In the genomic region with DNA sequence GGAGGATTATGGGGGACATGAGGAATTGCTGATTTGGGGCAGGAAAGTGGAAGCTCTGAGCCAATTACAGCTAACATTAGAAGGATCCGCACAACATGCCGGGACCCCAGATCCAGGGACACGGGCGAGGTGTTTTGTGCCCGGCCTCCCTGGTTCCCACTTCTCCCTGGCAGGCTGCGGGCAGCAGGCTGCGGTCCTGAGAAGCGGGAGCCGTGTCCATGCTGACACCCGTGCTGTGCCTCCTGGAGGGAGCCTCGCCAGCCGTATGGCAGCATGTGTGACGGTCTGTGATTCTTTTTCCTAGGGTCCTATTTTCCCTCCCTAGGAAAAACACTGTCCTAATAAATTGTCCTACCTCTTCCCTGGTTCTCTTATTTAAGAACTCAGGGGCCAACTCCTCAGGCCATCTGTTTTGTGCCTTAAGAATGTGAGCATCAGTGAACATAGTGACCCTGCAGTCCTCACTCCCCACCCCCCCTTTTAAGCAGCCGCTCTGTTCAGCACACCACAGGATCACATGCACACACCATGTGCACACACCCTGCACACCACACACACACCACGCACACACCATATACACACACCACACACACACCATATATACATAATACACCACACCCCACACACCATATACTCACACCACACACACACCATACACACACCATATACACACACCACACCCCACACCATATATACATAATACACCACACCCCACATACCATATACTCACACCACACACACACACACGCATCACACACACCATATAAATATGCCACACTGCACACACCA, we compare ENCODE assay signal across 32 cellular contexts. TPM values are rescaled to one million over a fixed set of nuclear protein-coding genes. Genes with fewer than 3 reads are reported as not detected.
"Had no signal": no experiment of that assay in that cellular context is flagged by ENCODE, and none has a peak within 500 bp of the region (broad histone marks: within the 10 kb centered on the region; RNA-seq: fewer than 3 reads in every experiment).

No MANE protein-coding gene starts in this region.

- H3K27ac Mint-ChIP-seq: dendritic cell treated with granulocyte-macrophage colony-stimulating factor and Interleukin-4, amounts not matched to agents 40 ng/mL and 50 ng/mL, for 4 days; mesothelial cell of epicardium; natural killer cell treated with Interleukin-12 subunit alpha and Interleukin-12 subunit beta and Interleukin-15 and Interleukin-18, amount 100 ng/mL, for 72 hours; progenitor cell of endocrine pancreas; stimulated activated naive CD8-positive, alpha-beta T cell treated with anti-CD3 and anti-CD28 coated beads, Interleukin-15, amount 100 ng/mL, for 72 hours had no signal

- H3K27ac ChIP-seq: colonic mucosa, esophagus muscularis mucosa, foreskin keratinocyte, gastroesophageal sphincter, heart right ventricle, left lung, parathyroid adenoma, thyroid gland had no signal

- H3K9me3 ChIP-seq: colonic mucosa, esophagus muscularis mucosa, gastroesophageal sphincter, left lung, mucosa of descending colon, thyroid gland had no signal

- H3K36me3 ChIP-seq: colonic mucosa, esophagus muscularis mucosa, gastroesophageal sphincter, heart right ventricle, left lung, thyroid gland had no signal

- H3K9me3 Mint-ChIP-seq: dendritic cell treated with granulocyte-macrophage colony-stimulating factor and Interleukin-4, amounts not matched to agents 40 ng/mL and 50 ng/mL, for 4 days; mesothelial cell of epicardium; natural killer cell treated with Interleukin-12 subunit alpha and Interleukin-12 subunit beta and Interleukin-15 and Interleukin-18, amount 100 ng/mL, for 72 hours; neural crest cell; stimulated activated naive CD8-positive, alpha-beta T cell treated with anti-CD3 and anti-CD28 coated beads, Interleukin-15, amount 100 ng/mL, for 72 hours had no signal

- H3K36me3 Mint-ChIP-seq: mesothelial cell of epicardium; naive B cell; natural killer cell treated with Interleukin-12 subunit alpha and Interleukin-12 subunit beta and Interleukin-15 and Interleukin-18, amount 100 ng/mL, for 72 hours had no signal

- H3K9ac ChIP-seq: parathyroid adenoma had no signal

- H3K4me1 Mint-ChIP-seq: stimulated activated naive CD8-positive, alpha-beta T cell treated with anti-CD3 and anti-CD28 coated beads, Interleukin-15, amount 100 ng/mL, for 72 hours had no signal

- H3K79me2 ChIP-seq: parathyroid adenoma had no signal

- FAIRE-seq: endothelial cell of umbilical vein, islet of Langerhans had no signal

- H3K27me3 ChIP-seq: colonic mucosa, thyroid gland had no signal

- H2AFZ ChIP-seq: parathyroid adenoma had no signal

- DNase-seq: colonic mucosa; effector CD8-positive, alpha-beta T cell; foreskin keratinocyte; heart right ventricle; hippocampal formation; left cardiac atrium; left lung; mesenchymal stem cell; mucosa of descending colon; naive B cell; stimulated activated CD4-positive, alpha-beta T cell treated with anti-CD3 and anti-CD28 coated beads, Interleukin-12 subunit alpha, Interleukin-12 subunit beta, amount 100 ng/mL, for 4 hours; stimulated activated CD4-positive, alpha-beta T cell treated with anti-CD3 and anti-CD28 coated beads, Interleukin-1b, Interleukin-23, amount 100 ng/mL, for 48 hours; stimulated activated CD4-positive, alpha-beta T cell treated with anti-CD3 and anti-CD28 coated beads, Interleukin-4, amount 100 ng/mL, for 1 hour; stimulated activated CD8-positive, alpha-beta memory T cell treated with anti-CD3 and anti-CD28 coated beads, Interleukin-4, amount 100 ng/mL, for 48 hours; stimulated activated naive CD4-positive, alpha-beta T cell; stimulated activated naive CD8-positive, alpha-beta T cell treated with anti-CD3 and anti-CD28 coated beads, Interleukin-15, amount 100 ng/mL, for 72 hours; thyroid gland; trophoblast cell had no signal

- H3K4me1 ChIP-seq: esophagus muscularis mucosa, foreskin keratinocyte, gastroesophageal sphincter, parathyroid adenoma had no signal

- H3K4me3 Mint-ChIP-seq: dendritic cell treated with granulocyte-macrophage colony-stimulating factor and Interleukin-4, amounts not matched to agents 40 ng/mL and 50 ng/mL, for 4 days; mesothelial cell of epicardium; naive B cell; natural killer cell treated with Interleukin-12 subunit alpha and Interleukin-12 subunit beta and Interleukin-15 and Interleukin-18, amount 100 ng/mL, for 72 hours; neural crest cell; stimulated activated naive CD8-positive, alpha-beta T cell treated with anti-CD3 and anti-CD28 coated beads, Interleukin-15, amount 100 ng/mL, for 72 hours had no signal

- H3K4me3 ChIP-seq: colonic mucosa, esophagus muscularis mucosa, gastroesophageal sphincter, heart right ventricle, left lung, mucosa of descending colon, smooth muscle cell, thyroid gland had no signal

RNA-seq across cellular contexts. Expression of a gene that starts 49.9 kb away (rescaled TPM):
- total RNA-seq: endothelial cell of umbilical vein; fibroblast of lung; lung microvascular endothelial cell; natural killer cell treated with Interleukin-12 subunit alpha and Interleukin-12 subunit beta and Interleukin-15 and Interleukin-18, amount 100 ng/mL, for 72 hours; osteoblast had no signal
- polyA plus RNA-seq: endothelial cell of umbilical vein, fibroblast of lung had no signal
